ENCODE assay signal across 1 cellular context in genomic region chr11:108664730-108665525, GRCh38.
TF ChIP-seq lines count a peak whose summit lies in the region.

DDX10 (plus strand) TSS chr11:108665069; CDS start chr11:108665154, 85 bp downstream.

TF ChIP-seq in GM12878, 131 proteins besides CTCF, POLR2A, EP300 and RAD21 (continued from another document and continues in another):
- no peak for TF ChIP-seq ZNF592 (IDR thresholded peaks at IDR 0.05)
- peak; percentile 42; the same call in 1 of the 2 replicates for TF ChIP-seq POLR2AphosphoS5 (IDR thresholded peaks at IDR 0.05; ENCODE audit: low read length)
- no peak for TF ChIP-seq STAT3 (IDR thresholded peaks at IDR 0.05; ENCODE audit: low read depth, low read length)
- no peak for TF ChIP-seq FOXK2 (IDR thresholded peaks at IDR 0.05)
- no peak for TF ChIP-seq FOXM1 (IDR thresholded peaks at IDR 0.05; ENCODE audit: low read depth, low read length)
- TF ChIP-seq HDAC2 (IDR thresholded peaks at IDR 0.05) = no peak
- no peak for TF ChIP-seq E2F8 (IDR thresholded peaks at IDR 0.05; ENCODE audit: low read depth, partially characterized antibody)
- no peak for TF ChIP-seq CHD1 (IDR thresholded peaks at IDR 0.05; ENCODE audit: low read depth, low read length)
- TF ChIP-seq ATF2 (IDR thresholded peaks at IDR 0.05; ENCODE audit: low read length) = peak; percentile 90
- TF ChIP-seq NFIC (IDR thresholded peaks at IDR 0.05; ENCODE audit: low read depth, low read length) = no peak
- no peak for TF ChIP-seq YY1 (IDR thresholded peaks at IDR 0.05; ENCODE audit: low read depth, low read length)
- no peak for TF ChIP-seq JUNB (IDR thresholded peaks at IDR 0.05)
- TF ChIP-seq CEBPB (IDR thresholded peaks at IDR 0.05; ENCODE audit: borderline replicate concordance in 1 of 2, low read depth in 2 of 2, low read length in 2 of 2) = no peak
- no peak for TF ChIP-seq HSF1 (IDR thresholded peaks at IDR 0.05; ENCODE audit: low read depth, low read length)
- TF ChIP-seq GATAD2B (conservative IDR thresholded peaks at IDR 0.05; ENCODE audit: low read depth) = no peak
- no peak for TF ChIP-seq MYC (IDR thresholded peaks at IDR 0.05; ENCODE audit: insufficient read depth, insufficient read length, insufficient replicate concordance, low read length, severe bottlenecking)
- no peak for TF ChIP-seq E4F1 (IDR thresholded peaks at IDR 0.05; ENCODE audit: borderline replicate concordance, partially characterized antibody)
- no peak for TF ChIP-seq REST (IDR thresholded peaks at IDR 0.05; ENCODE audit: low read depth, low read length)
- no peak for TF ChIP-seq MEF2A (IDR thresholded peaks at IDR 0.05; ENCODE audit: insufficient read depth, low read depth, low read length)
- no peak for TF ChIP-seq ZNF274 (IDR thresholded peaks at IDR 0.05; ENCODE audit: insufficient read depth, insufficient read length)
- no peak for TF ChIP-seq NFYA (IDR thresholded peaks at IDR 0.05; ENCODE audit: borderline replicate concordance, low read depth, low read length)
- TF ChIP-seq SUZ12 (IDR thresholded peaks at IDR 0.05; ENCODE audit: unreplicated experiment) = no peak
- TF ChIP-seq MLLT1 (IDR thresholded peaks at IDR 0.05) = no peak
- TF ChIP-seq BHLHE40 (IDR thresholded peaks at IDR 0.05; ENCODE audit: borderline replicate concordance in 1 of 2, low read depth in 2 of 2, low read length in 1 of 2) = peak; percentile 93 to 97
- TF ChIP-seq CREB1 (IDR thresholded peaks at IDR 0.05; ENCODE audit: low read depth) = peak; percentile 97
- no peak for TF ChIP-seq CUX1 (IDR thresholded peaks at IDR 0.05; ENCODE audit: insufficient replicate concordance, low read depth, low read length)
- TF ChIP-seq NKRF (conservative IDR thresholded peaks at IDR 0.05) = peak; percentile 96
